Comparison of ENCODE assay signal across 17 cellular contexts in the genomic region with DNA sequence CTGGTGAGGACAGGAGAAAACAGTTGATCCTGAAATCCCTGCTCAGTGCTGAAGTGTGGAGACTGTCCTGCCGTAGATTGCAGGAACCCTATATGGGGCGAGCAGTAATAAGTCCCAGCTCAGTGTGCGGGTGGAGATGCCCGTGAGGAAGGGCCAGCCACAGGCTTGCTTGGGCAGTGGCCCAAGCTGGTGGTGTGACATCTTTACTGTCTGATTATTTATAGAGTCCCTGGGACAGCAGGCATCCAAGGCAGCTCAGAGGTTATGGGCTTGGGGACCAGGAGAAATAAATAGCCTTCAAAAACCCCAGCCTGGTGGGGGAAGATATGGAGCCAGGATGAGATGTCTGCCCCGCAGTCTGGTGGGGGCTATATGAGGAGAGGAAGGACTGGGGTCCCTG.
DNase-seq lines count a peak whose midpoint lies in the region; ATAC-seq and TF ChIP-seq lines count a peak whose summit lies in the region.
"Had no signal": no experiment of that assay in that cellular context is flagged by ENCODE, and none has a peak within 500 bp of the region (broad histone marks: within the 10 kb centered on the region; RNA-seq: fewer than 3 reads in every experiment).

No MANE protein-coding gene starts in this region.

- H3K4me3 ChIP-seq in aorta (ENCODE audit: low read length in 2 of 2) (no peak overlapping the region), dorsolateral prefrontal cortex (no peak overlapping the region)

- TF ChIP-seq CTCF in nephron progenitor cell (IDR thresholded peaks at IDR 0.05) (no peak), dorsolateral prefrontal cortex (IDR thresholded peaks at IDR 0.05 in 54 of 56, conservative IDR thresholded peaks at IDR 0.05 in 2 of 56; ENCODE audit: low read depth in 1 of 56, partially characterized antibody in 56 of 56) (no peak)

- 57 to 67% methylated on average over 5 of the region's 5 CpGs for WGBS in aorta, 2 donors

- H3K27me3 ChIP-seq in aorta (ENCODE audit: control insufficient read depth in 1 of 2, insufficient read depth in 2 of 2, low read length in 1 of 2): no peaks in the 10 kb centered on the region
- peaks cover 0 to 4% (median 0%) of the 10 kb centered on the region in 45 donors for H3K27me3 ChIP-seq in dorsolateral prefrontal cortex

- DNase-seq in Right ventricle myocardium inferior (ENCODE audit: missing footprints): no peak
- no peak for DNase-seq in cardiac septum (ENCODE audit: low spot score)
- DNase-seq in left ventricle myocardium superior: peak; percentile 53
- peak; percentile 42 for DNase-seq in nephron progenitor cell
- DNase-seq in aorta: no peak
- DNase-seq in dorsolateral prefrontal cortex: no peak
- no peak for DNase-seq in HuH-7 (ENCODE audit: low spot score)
- DNase-seq in NCI-H2081 treated with DMSO at 0.1 percent for 48 hours (lab: John Stamatoyannopoulos, UW): no peak
- DNase-seq: CD8-positive, alpha-beta T cell; COR-L47; DMS153; DMS79 treated with DMSO at 0.1 percent for 48 hours; GDM1; GOT3; H9 had no signal

- H3K4me1 ChIP-seq in aorta (ENCODE audit: control insufficient read depth in 1 of 2, insufficient read depth in 2 of 2, low read length in 2 of 2): no peaks in the 10 kb centered on the region

- intact Hi-C loops in Right ventricle myocardium inferior (cut with DNase I) (no loop called here), cardiac septum (cut with DNase I) (no loop called here), left ventricle myocardium superior (cut with micrococcal nuclease) (no loop called here), aorta (cut with DNase I) (no loop called here), dorsolateral prefrontal cortex (cut with DNase I) (no loop called here)

- H3K36me3 Mint-ChIP-seq in nephron progenitor cell (ENCODE audit: low read depth): no peaks in the 10 kb centered on the region
- H3K36me3 Mint-ChIP-seq: CD14-positive monocyte; CD8-positive, alpha-beta T cell had no signal

- H3K27ac ChIP-seq in aorta (ENCODE audit: low read depth in 1 of 2, low read length in 2 of 2) (no peak overlapping the region), dorsolateral prefrontal cortex (no peak overlapping the region)
- H3K27ac ChIP-seq: 22Rv1 had no signal

- H3K4me1 Mint-ChIP-seq in nephron progenitor cell: peaks cover 34% of the 10 kb centered on the region

- no peaks in the 10 kb centered on the region for H3K9me3 Mint-ChIP-seq in nephron progenitor cell
- H3K9me3 Mint-ChIP-seq: CD8-positive, alpha-beta T cell; H9 had no signal

- no peak overlapping the region for H3K27ac Mint-ChIP-seq in nephron progenitor cell
- H3K27ac Mint-ChIP-seq: CD14-positive monocyte; CD8-positive, alpha-beta T cell had no signal

- H3K36me3 ChIP-seq in aorta (ENCODE audit: control insufficient read depth in 1 of 2, insufficient read depth in 2 of 2, low read length in 1 of 2): no peaks in the 10 kb centered on the region

- H3K9me3 ChIP-seq in aorta (ENCODE audit: control insufficient read depth, low read length): no peaks in the 10 kb centered on the region

- H3K4me3 Mint-ChIP-seq in nephron progenitor cell: no peak overlapping the region
- H3K4me3 Mint-ChIP-seq: CD14-positive monocyte; CD8-positive, alpha-beta T cell; H9 had no signal

- H3K27me3 Mint-ChIP-seq in nephron progenitor cell (ENCODE audit: low read depth, poor library complexity): peaks cover 42% of the 10 kb centered on the region

- ATAC-seq in Right ventricle myocardium inferior: peak; percentile 68
- peak; percentile 96 for ATAC-seq in left ventricle myocardium superior
- ATAC-seq in aorta (ENCODE audit: low FRiP score): peak; percentile 7
- ATAC-seq: CD8-positive, alpha-beta T cell had no signal

Comparison
In these comparisons a context has a peak if more than half of its experiments do, and no peak if none do; other contexts are left out.
1. DNase-seq: peak in left ventricle myocardium superior (single experiment) and nephron progenitor cell (single experiment); none in Right ventricle myocardium inferior (single experiment), cardiac septum (single experiment), aorta (0 of 2), dorsolateral prefrontal cortex (0 of 10), HuH-7 (single experiment) and NCI-H2081 treated with DMSO at 0.1 percent for 48 hours (single experiment).
2. ATAC-seq: peak in every context shown above with its lines; median percentile 96 in left ventricle myocardium superior; 68 in Right ventricle myocardium inferior; 7 in aorta.